In genomic region chr1:213767683-213768082, GRCh38 we compare ENCODE assay signal across 8 cellular contexts.
"Had no signal": no experiment of that assay in that cellular context is flagged by ENCODE, and none has a peak within 500 bp of the region (broad histone marks: within the 10 kb centered on the region; RNA-seq: fewer than 3 reads in every experiment).

No MANE protein-coding gene starts in this region.

- ATAC-seq: GM12878 had no signal

- H3K4me3 ChIP-seq: GM12878 had no signal

- DNase-seq: GDM1, GF-D8 had no signal

- FAIRE-seq: G401.6, GM12878, GM12891, GM12892, GM18507, GM19239 had no signal
